ENCODE assay signal across 31 cellular contexts in genomic region chr2:189625636-189626035, GRCh38.
"Had no signal": no experiment of that assay in that cellular context is flagged by ENCODE, and none has a peak within 500 bp of the region (broad histone marks: within the 10 kb centered on the region; RNA-seq: fewer than 3 reads in every experiment).

No MANE protein-coding gene starts in this region.

- H3K27ac Mint-ChIP-seq: activated CD4-positive, alpha-beta memory T cell treated with anti-CD3 and anti-CD28 coated beads, Interleukin-2, amount 10 ng/mL, durations not matched to agents 7 days and 5 days; activated CD4-positive, alpha-beta T cell treated with anti-CD3 and anti-CD28 coated beads, Interleukin-2, amount 10 ng/mL, durations not matched to agents 7 days and 5 days; activated naive CD4-positive, alpha-beta T cell treated with anti-CD3 and anti-CD28 coated beads, Interleukin-2, amount 50 U/mL, for 72 hours; activated T-helper 17 cell treated with anti-CD3 and anti-CD28 coated beads, Interleukin-2, amount 50 U/mL, for 72 hours; brain; WTC11 had no signal

- H3K4me3 ChIP-seq: adrenal gland, breast epithelium, cardiac muscle cell, colonic mucosa, esophagus muscularis mucosa, gastrocnemius medialis, heart left ventricle had no signal

- H3K27me3 Mint-ChIP-seq: activated CD4-positive, alpha-beta memory T cell treated with anti-CD3 and anti-CD28 coated beads, Interleukin-2, amount 10 ng/mL, durations not matched to agents 7 days and 5 days; activated CD4-positive, alpha-beta T cell treated with anti-CD3 and anti-CD28 coated beads, Interleukin-2, amount 10 ng/mL, durations not matched to agents 7 days and 5 days; activated T-helper 17 cell treated with anti-CD3 and anti-CD28 coated beads, Interleukin-2, amount 50 U/mL, for 72 hours had no signal

- H3K9me3 ChIP-seq: adrenal gland, breast epithelium, colonic mucosa, esophagus muscularis mucosa, gastrocnemius medialis, heart left ventricle had no signal

- H3K36me3 ChIP-seq: adrenal gland, breast epithelium, cardiac muscle cell, colonic mucosa, esophagus muscularis mucosa, gastrocnemius medialis, heart left ventricle had no signal

- H3K36me3 Mint-ChIP-seq: activated naive CD4-positive, alpha-beta T cell treated with anti-CD3 and anti-CD28 coated beads, Interleukin-2, amount 50 U/mL, for 72 hours; brain; WTC11 had no signal

- DNase-seq: activated CD4-positive, alpha-beta memory T cell treated with anti-CD3 and anti-CD28 coated beads, Interleukin-2, amount 10 ng/mL, durations not matched to agents 7 days and 5 days; activated CD4-positive, alpha-beta T cell treated with anti-CD3 and anti-CD28 coated beads for 1 hour; activated CD4-positive, alpha-beta T cell treated with anti-CD3 and anti-CD28 coated beads for 4 hours; activated CD4-positive, alpha-beta T cell treated with anti-CD3 and anti-CD28 coated beads, Interleukin-2, amount 10 ng/mL, durations not matched to agents 7 days and 5 days; activated CD4-positive, alpha-beta T cell treated with anti-CD3 and anti-CD28 coated beads, Interleukin-2, amount 50 U/mL, for 4 hours; activated CD8-positive, alpha-beta memory T cell treated with anti-CD3 and anti-CD28 coated beads, Interleukin-2, amount 50 U/mL, for 48 hours; activated effector memory CD4-positive, alpha-beta T cell treated with Interleukin-2 at 50 U/mL for 16 hours; activated gamma-delta T cell treated with Interleukin-2 at 50 U/mL for 16 hours; activated naive CD4-positive, alpha-beta T cell treated with Interleukin-2 at 50 U/mL for 16 hours; activated T-cell treated with anti-CD3 and anti-CD28 coated beads, Interleukin-2, amount 50 U/mL, for 4 hours; adrenal gland; amygdala; aorta; central memory CD4-positive, alpha-beta T cell; cerebellar nuclear complex; colonic mucosa; effector CD8-positive, alpha-beta T cell; erythroblast; foreskin keratinocyte; gastrocnemius medialis; glutamatergic neuron; heart left ventricle; T-helper 2 cell had no signal

- H3K4me3 Mint-ChIP-seq: activated CD4-positive, alpha-beta memory T cell treated with anti-CD3 and anti-CD28 coated beads, Interleukin-2, amount 10 ng/mL, durations not matched to agents 7 days and 5 days; activated CD4-positive, alpha-beta T cell treated with anti-CD3 and anti-CD28 coated beads, Interleukin-2, amount 10 ng/mL, durations not matched to agents 7 days and 5 days; activated T-cell treated with anti-CD3 and anti-CD28 coated beads, Interleukin-2, amount 50 U/mL, for 4 hours; activated T-helper 17 cell treated with anti-CD3 and anti-CD28 coated beads, Interleukin-2, amount 50 U/mL, for 72 hours; brain; WTC11 had no signal

- H3K27ac ChIP-seq: adrenal gland, breast epithelium, cardiac muscle cell, colonic mucosa, esophagus muscularis mucosa, foreskin keratinocyte, gastrocnemius medialis, heart left ventricle, VCaP had no signal

- H3K27me3 ChIP-seq: adrenal gland, breast epithelium, cardiac muscle cell, colonic mucosa, esophagus muscularis mucosa, foreskin keratinocyte, gastrocnemius medialis, heart left ventricle had no signal

- H3K4me1 Mint-ChIP-seq: brain had no signal

- H3K4me1 ChIP-seq: breast epithelium, colonic mucosa, esophagus muscularis mucosa, foreskin keratinocyte, gastrocnemius medialis had no signal

- H3K9me3 Mint-ChIP-seq: activated CD4-positive, alpha-beta memory T cell treated with anti-CD3 and anti-CD28 coated beads, Interleukin-2, amount 10 ng/mL, durations not matched to agents 7 days and 5 days; activated CD4-positive, alpha-beta T cell treated with anti-CD3 and anti-CD28 coated beads, Interleukin-2, amount 10 ng/mL, durations not matched to agents 7 days and 5 days; activated naive CD4-positive, alpha-beta T cell treated with anti-CD3 and anti-CD28 coated beads, Interleukin-2, amount 50 U/mL, for 72 hours; activated T-cell treated with anti-CD3 and anti-CD28 coated beads, Interleukin-2, amount 50 U/mL, for 4 hours; activated T-helper 17 cell treated with anti-CD3 and anti-CD28 coated beads, Interleukin-2, amount 50 U/mL, for 72 hours; brain; WTC11 had no signal

- ATAC-seq: activated T-cell treated with anti-CD3 and anti-CD28 coated beads, Interleukin-2, amount 50 U/mL, for 4 hours; gastrocnemius medialis; heart left ventricle had no signal
